ENCODE assay signal across 36 cellular contexts in the genomic region with DNA sequence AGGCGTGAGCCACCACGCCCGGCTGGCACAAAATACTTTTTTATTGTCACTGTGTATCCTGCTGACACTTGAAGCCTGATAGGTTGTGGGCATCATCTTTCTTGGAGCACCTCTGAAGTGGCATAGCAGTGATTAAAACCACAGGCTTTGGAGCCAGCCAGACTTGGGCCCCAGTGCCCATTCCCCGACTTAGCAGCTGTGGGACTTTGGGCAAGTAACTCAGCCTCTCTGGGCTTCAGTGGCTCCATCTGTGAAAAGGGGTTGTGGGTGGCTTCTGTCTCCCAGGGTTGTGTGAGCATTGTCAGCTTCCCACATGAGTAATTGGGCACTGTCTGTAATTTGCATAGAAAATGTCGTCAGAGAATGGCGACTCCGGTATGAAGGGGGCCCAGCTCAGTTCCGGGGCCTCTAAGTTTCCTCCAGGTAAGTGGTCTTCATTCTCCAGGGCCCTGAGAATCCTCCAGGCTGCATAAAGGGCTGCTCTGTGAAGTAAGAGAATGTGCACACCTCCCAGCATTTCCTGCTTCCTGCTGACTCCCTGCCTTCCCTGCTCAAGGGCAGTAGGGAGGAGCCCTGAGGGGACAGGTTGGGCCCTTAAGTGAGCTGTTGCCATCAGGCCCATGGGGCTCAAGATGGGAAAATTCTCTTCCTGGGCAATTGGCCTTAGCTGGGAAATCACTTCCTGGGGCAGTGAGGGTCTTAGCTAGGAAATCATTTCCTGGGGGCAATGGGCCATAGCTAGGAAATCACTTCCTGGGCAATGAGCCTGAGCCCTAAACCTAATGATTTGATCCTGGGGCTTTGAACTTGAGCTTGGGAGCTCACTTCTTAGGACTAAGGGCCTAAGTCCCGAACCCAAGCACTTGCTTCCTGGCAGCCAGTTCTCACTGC. TPM values are rescaled to one million over a fixed set of nuclear protein-coding genes. Genes with fewer than 3 reads are reported as not detected.
A peak's percentile ranks its signal among the peaks of the same experiment; 100 is the strongest.
DNase-seq lines count a peak whose midpoint lies in the region; ATAC-seq and TF ChIP-seq lines count a peak whose summit lies in the region.
"Had no signal": no experiment of that assay in that cellular context is flagged by ENCODE, and none has a peak within 500 bp of the region (broad histone marks: within the 10 kb centered on the region; RNA-seq: fewer than 3 reads in every experiment).

No MANE protein-coding gene starts in this region.

- intact Hi-C loops in ovary (cut with DNase I) = loop anchor here in 1 of 4 donors (10.0 kb wide), 1 partner anchor 64 kb away; no protein-coding TSS in a partner anchor

- H3K36me3 ChIP-seq in HEK293 (ENCODE audit: control insufficient read depth in 2 of 2, insufficient read depth in 1 of 2, low read length in 2 of 2) (no peaks in the 10 kb centered on the region), SU-DHL-6 (ENCODE audit: low read length) (no peaks in the 10 kb centered on the region), ovary (no peaks in the 10 kb centered on the region)
- H3K36me3 ChIP-seq: brain microvascular endothelial cell, gastroesophageal sphincter, MG63 had no signal

- H3K9me2 ChIP-seq in SU-DHL-6 (replicated peaks; ENCODE audit: insufficient read depth, low read length) = no peaks in the 10 kb centered on the region

- no peaks in the 10 kb centered on the region for H3K79me2 ChIP-seq in SU-DHL-6 (ENCODE audit: insufficient read depth, low read length)

- H3K27ac ChIP-seq in HEK293 (ENCODE audit: extremely low read depth, low read depth, low read length) = no peak overlapping the region
- no peak overlapping the region for H3K27ac ChIP-seq in SU-DHL-6 (ENCODE audit: low read depth, low read length)
- H3K27ac ChIP-seq in ovary = no peak overlapping the region
- H3K27ac ChIP-seq: brain microvascular endothelial cell, dorsolateral prefrontal cortex, gastroesophageal sphincter, skin epidermis, VCaP had no signal

- H3K4me1 ChIP-seq in HEK293 (ENCODE audit: control insufficient read depth, insufficient read depth, low read length) = no peaks in the 10 kb centered on the region
- H3K4me1 ChIP-seq in ovary (ENCODE audit: insufficient read depth) = no peaks in the 10 kb centered on the region
- H3K4me1 ChIP-seq: gastroesophageal sphincter had no signal

- WGBS in ovary, 3 donors = 80 to 84% (median 83%) methylated on average over 9 of the region's 9 CpGs

- no peak for ATAC-seq in HG02870 (IDR thresholded peaks at IDR 0.05; ENCODE audit: unreplicated experiment)
- ATAC-seq: gastroesophageal sphincter, natural killer cell, Right ventricle myocardium inferior had no signal

- no peaks in the 10 kb centered on the region for H3K9me3 ChIP-seq in HEK293 (ENCODE audit: control insufficient read depth, insufficient read depth, low read depth, low read length)
- no peaks in the 10 kb centered on the region for H3K9me3 ChIP-seq in SU-DHL-6 (ENCODE audit: insufficient read depth, low read length)
- no peaks in the 10 kb centered on the region for H3K9me3 ChIP-seq in ovary
- H3K9me3 ChIP-seq: MG63 had no signal

- POLR2A ChIA-PET in HEK293 (lab: Yijun Ruan, JAX) = no interaction called here

- H3K27me3 ChIP-seq in SU-DHL-6 (ENCODE audit: low read length) = no peaks in the 10 kb centered on the region
- H3K27me3 ChIP-seq in ovary = no peaks in the 10 kb centered on the region
- H3K27me3 ChIP-seq: brain microvascular endothelial cell had no signal

- H3F3A ChIP-seq in SU-DHL-6 (ENCODE audit: insufficient read depth) = no peaks in the 10 kb centered on the region

- peak overlapping the region; percentile 36 for H2AFZ ChIP-seq in SU-DHL-6 (ENCODE audit: low read depth, low read length, severe bottlenecking)

- H3K9ac ChIP-seq in SU-DHL-6 (ENCODE audit: low read length) = no peak overlapping the region

- H3K4me3 ChIP-seq in HEK293 (ENCODE audit: low read depth, low read length) (no peak overlapping the region), SU-DHL-6 (ENCODE audit: insufficient read depth, low read length, poor library complexity, severe bottlenecking) (no peak overlapping the region), ovary (no peak overlapping the region)
- H3K4me3 ChIP-seq: dorsolateral prefrontal cortex, gastroesophageal sphincter, MG63, skin epidermis had no signal

- CTCF ChIA-PET in HEK293 (lab: Yijun Ruan, JAX) = interaction anchor here (0.7 to 1.6 kb wide), 4 partner anchors 14 to 29 kb away, joined by 3 to 6 read pairs (median 4); no protein-coding TSS in a partner anchor

- no peaks in the 10 kb centered on the region for H4K20me1 ChIP-seq in SU-DHL-6 (ENCODE audit: low read depth, low read length)

- TF ChIP-seq EP300 in ovary (IDR thresholded peaks at IDR 0.05) = no peak

- no peak for TF ChIP-seq POLR2A in ovary (IDR thresholded peaks at IDR 0.05)

- H3K4me2 ChIP-seq in SU-DHL-6 (ENCODE audit: low read depth, low read length, poor library complexity, severe bottlenecking) = no peak overlapping the region

- DNase-seq in ELF-1 (ENCODE audit: low read depth, low spot score) (peak; percentile 46), left kidney (ENCODE audit: low read depth, low spot score) (peak; percentile 44), ovary (no peak), NCI-H1436 treated with DMSO at 0.1 percent for 48 hours (lab: John Stamatoyannopoulos, UW) (no peak)
- DNase-seq: ACHN; activated CD4-positive, alpha-beta T cell treated with anti-CD3 and anti-CD28 coated beads for 48 hours; activated naive CD4-positive, alpha-beta T cell treated with anti-CD3 and anti-CD28 coated beads for 36 hours; activated T-cell treated with anti-CD3 and anti-CD28 coated beads, Interleukin-2, amount 50 U/mL, for 24 hours; amniotic stem cell; brain microvascular endothelial cell; COR-L47; DMS79 treated with DMSO at 0.1 percent for 48 hours; dorsolateral prefrontal cortex; GOT3; hippocampal formation; MG63; natural killer cell; NCI-H2081 treated with DMSO at 0.1 percent for 48 hours; OCI-M1 had no signal

- TF ChIP-seq CTCF in HEK293 (tag by site-specific recombination; IDR thresholded peaks at IDR 0.05) (no peak), SU-DHL-6 (IDR thresholded peaks at IDR 0.05; ENCODE audit: insufficient read depth, low read length, poor library complexity, severe bottlenecking) (no peak), ovary (IDR thresholded peaks at IDR 0.05) (no peak)

TF ChIP-seq in HEK293, 187 proteins besides CTCF, POLR2A, EP300 and RAD21:
- TF ChIP-seq, protein P1, sequence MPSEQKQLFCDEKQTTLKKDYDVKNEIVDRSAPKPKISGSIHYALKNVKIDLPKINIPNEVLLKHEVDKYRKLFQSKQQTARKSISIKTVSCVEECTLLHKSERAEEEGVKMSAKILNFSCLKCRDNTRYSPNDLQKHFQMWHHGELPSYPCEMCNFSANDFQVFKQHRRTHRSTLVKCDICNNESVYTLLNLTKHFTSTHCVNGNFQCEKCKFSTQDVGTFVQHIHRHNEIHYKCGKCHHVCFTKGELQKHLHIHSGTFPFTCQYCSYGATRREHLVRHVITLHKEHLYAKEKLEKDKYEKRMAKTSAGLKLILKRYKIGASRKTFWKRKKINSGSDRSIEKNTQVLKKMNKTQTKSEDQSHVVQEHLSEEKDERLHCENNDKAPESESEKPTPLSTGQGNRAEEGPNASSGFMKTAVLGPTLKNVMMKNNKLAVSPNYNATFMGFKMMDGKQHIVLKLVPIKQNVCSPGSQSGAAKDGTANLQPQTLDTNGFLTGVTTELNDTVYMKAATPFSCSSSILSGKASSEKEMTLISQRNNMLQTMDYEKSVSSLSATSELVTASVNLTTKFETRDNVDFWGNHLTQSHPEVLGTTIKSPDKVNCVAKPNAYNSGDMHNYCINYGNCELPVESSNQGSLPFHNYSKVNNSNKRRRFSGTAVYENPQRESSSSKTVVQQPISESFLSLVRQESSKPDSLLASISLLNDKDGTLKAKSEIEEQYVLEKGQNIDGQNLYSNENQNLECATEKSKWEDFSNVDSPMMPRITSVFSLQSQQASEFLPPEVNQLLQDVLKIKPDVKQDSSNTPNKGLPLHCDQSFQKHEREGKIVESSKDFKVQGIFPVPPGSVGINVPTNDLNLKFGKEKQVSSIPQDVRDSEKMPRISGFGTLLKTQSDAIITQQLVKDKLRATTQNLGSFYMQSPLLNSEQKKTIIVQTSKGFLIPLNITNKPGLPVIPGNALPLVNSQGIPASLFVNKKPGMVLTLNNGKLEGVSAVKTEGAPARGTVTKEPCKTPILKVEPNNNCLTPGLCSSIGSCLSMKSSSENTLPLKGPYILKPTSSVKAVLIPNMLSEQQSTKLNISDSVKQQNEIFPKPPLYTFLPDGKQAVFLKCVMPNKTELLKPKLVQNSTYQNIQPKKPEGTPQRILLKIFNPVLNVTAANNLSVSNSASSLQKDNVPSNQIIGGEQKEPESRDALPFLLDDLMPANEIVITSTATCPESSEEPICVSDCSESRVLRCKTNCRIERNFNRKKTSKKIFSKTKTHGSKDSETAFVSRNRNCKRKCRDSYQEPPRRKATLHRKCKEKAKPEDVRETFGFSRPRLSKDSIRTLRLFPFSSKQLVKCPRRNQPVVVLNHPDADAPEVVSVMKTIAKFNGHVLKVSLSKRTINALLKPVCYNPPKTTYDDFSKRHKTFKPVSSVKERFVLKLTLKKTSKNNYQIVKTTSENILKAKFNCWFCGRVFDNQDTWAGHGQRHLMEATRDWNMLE (tag by site-specific recombination; conservative IDR thresholded peaks at IDR 0.05; ENCODE audit: low read depth) = 0 out of 2 replicates have a peak, but pooled peaks have one; percentile 23
- TF ChIP-seq MYNN (tag by site-specific recombination; IDR thresholded peaks at IDR 0.05; ENCODE audit: borderline replicate concordance) = no peak

RNA-seq across cellular contexts. Expression of a gene that starts 27.2 kb away (rescaled TPM):
- total RNA-seq in ovary = not detected
- polyA plus RNA-seq in ovary = not detected
- total RNA-seq: activated CD8-positive, alpha-beta memory T cell treated with anti-CD3 and anti-CD28 coated beads for 36 hours; activated naive CD4-positive, alpha-beta T cell treated with anti-CD3 and anti-CD28 coated beads for 36 hours; cerebellum; fibroblast of lung; gastroesophageal sphincter; natural killer cell; omental fat pad; Right ventricle myocardium inferior had no signal
- polyA plus RNA-seq: BJ, fibroblast of lung, IgD-negative memory B cell had no signal

RNA-seq across cellular contexts. Expression of a gene that starts 47.8 kb away (rescaled TPM):
- not detected for total RNA-seq in ovary
- polyA plus RNA-seq in ovary = not detected
- total RNA-seq: activated CD8-positive, alpha-beta memory T cell treated with anti-CD3 and anti-CD28 coated beads for 36 hours; activated naive CD4-positive, alpha-beta T cell treated with anti-CD3 and anti-CD28 coated beads for 36 hours; cerebellum; fibroblast of lung; gastroesophageal sphincter; lower leg skin; natural killer cell; NCI-H460; omental fat pad; renal cortical epithelial cell had no signal
- polyA plus RNA-seq: BJ, fibroblast of lung, IgD-negative memory B cell, thymus had no signal

Comparison
In these comparisons a context has a peak if more than half of its experiments do, and no peak if none do; other contexts are left out.
1. DNase-seq: peak in ELF-1 (single experiment) and left kidney (single experiment); none in ovary (0 of 5) and NCI-H1436 treated with DMSO at 0.1 percent for 48 hours (single experiment).